8 cellular contexts compared by ENCODE assay signal in the genomic region with DNA sequence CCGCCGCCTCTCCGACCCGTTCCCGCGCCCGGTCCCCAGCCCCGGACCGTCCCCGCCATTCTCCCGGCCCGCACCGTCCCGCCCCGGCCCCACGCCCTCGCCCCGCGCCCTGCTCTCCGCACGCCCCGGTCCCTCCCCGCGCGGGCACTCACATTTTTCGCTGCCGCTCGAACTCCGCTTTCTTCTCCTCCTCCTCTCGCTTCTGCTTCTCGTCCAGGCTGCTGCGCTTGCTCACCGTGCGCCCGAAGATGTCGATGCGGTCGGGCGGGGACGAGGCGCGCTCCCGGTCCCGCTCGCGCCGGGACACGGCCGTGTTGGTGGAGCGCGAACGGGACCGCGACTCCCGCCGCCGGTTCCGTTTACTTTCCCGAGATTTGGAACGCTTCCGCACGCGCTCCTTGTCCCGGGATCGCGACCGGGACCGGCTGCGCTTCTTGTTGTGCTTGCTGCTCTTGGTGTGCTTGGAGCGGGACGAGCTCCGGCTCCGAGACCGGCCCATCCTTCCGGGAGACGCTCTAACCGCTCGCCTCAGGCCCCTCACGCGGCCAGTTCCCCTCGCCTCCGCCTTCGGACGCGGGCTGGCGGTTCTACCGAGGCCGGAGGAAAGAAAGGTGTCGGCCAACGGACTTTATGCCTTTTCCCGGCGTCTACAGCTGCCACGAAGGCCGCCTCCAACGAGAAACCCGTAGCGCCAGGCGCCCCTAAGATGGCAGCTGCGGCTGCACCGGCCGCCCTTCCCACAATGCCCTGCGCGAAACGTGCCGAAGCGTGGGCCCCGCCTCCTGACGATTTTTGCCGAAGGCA. TPM values are rescaled to one million over a fixed set of nuclear protein-coding genes. Genes with fewer than 3 reads are reported as not detected.
A peak's percentile ranks its signal among the peaks of the same experiment; 100 is the strongest.
DNase-seq lines count a peak whose midpoint lies in the region; TF ChIP-seq lines count a peak whose summit lies in the region.

A gene with protein sequence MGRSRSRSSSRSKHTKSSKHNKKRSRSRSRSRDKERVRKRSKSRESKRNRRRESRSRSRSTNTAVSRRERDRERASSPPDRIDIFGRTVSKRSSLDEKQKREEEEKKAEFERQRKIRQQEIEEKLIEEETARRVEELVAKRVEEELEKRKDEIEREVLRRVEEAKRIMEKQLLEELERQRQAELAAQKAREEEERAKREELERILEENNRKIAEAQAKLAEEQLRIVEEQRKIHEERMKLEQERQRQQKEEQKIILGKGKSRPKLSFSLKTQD (minus strand): TSS at position 717 of the 804 bp plus-strand sequence. CDS start 218 bp downstream, at position 499.

- H3K9me2 ChIP-seq in OCI-LY7 (ENCODE audit: insufficient read depth, low read length): no peaks in the 10 kb centered on the region

- intact Hi-C loops in Caco-2 (cut with micrococcal nuclease; ENCODE audit: unreplicated experiment) (loop anchor here (1.0 to 5.0 kb wide), 4 partner anchors 110 to 555 kb away; no protein-coding TSS in a partner anchor), OCI-LY7 (cut with micrococcal nuclease; ENCODE audit: unreplicated experiment) (loop anchor here (5.0 kb wide), 1 partner anchor 350 kb away; no protein-coding TSS in a partner anchor)

- no peaks in the 10 kb centered on the region for H3K27me3 ChIP-seq in Caco-2 (replicated peaks; ENCODE audit: control insufficient read depth, insufficient read depth, low read length)
- no peaks in the 10 kb centered on the region for H3K27me3 ChIP-seq in muscle layer of colon (ENCODE audit: control insufficient read depth in 1 of 2, insufficient read depth in 2 of 2, low read length in 2 of 2)

- POLR2A ChIA-PET in Caco-2 (lab: Charles Lee): interaction anchor here (0.6 to 0.7 kb wide), 2 partner anchors 53 to 550 kb away, joined by 3 to 4 read pairs; no protein-coding TSS in a partner anchor
- POLR2A ChIA-PET in OCI-LY7 (lab: Charles Lee): interaction anchor here (0.9 to 2.3 kb wide), 3 partner anchors 10 to 352 kb away, joined by 3 to 6 read pairs (median 5); no protein-coding TSS in a partner anchor

- H3K4me1 ChIP-seq in Caco-2 (peaks cover 41% of the 10 kb centered on the region), OCI-LY7 (ENCODE audit: insufficient read depth, low read length, poor library complexity, severe bottlenecking) (peaks cover 31% of the 10 kb centered on the region), muscle layer of colon (ENCODE audit: insufficient read depth, low read length) (peaks cover 34% of the 10 kb centered on the region)

- peak; percentile 97 for TF ChIP-seq POLR2A in erythroblast (IDR thresholded peaks at IDR 0.05; ENCODE audit: low read length)

- peaks cover 59% of the 10 kb centered on the region for H3K79me2 ChIP-seq in OCI-LY7 (ENCODE audit: insufficient read depth, low read depth, low read length)

- peak within 1 kb of the TSS; percentile 76; the same call in 1 of the 2 replicates for H2AFZ ChIP-seq in OCI-LY7 (ENCODE audit: low read length)

- peak within 1 kb of the TSS; percentile 95 for H3K27ac Mint-ChIP-seq in Caco-2 (ENCODE audit: unreplicated experiment)

- H3K9me3 ChIP-seq in Caco-2: no peaks in the 10 kb centered on the region
- no peaks in the 10 kb centered on the region; the same call in 1 of the 2 replicates for H3K9me3 ChIP-seq in OCI-LY7 (ENCODE audit: low read length)
- no peaks in the 10 kb centered on the region for H3K9me3 ChIP-seq in muscle layer of colon (ENCODE audit: low read length)

- peaks cover 22% of the 10 kb centered on the region for H3K36me3 Mint-ChIP-seq in Caco-2 (ENCODE audit: insufficient read depth, unreplicated experiment)

- CTCF ChIA-PET in Caco-2 (lab: Charles Lee): interaction anchor here (0.9 to 1.0 kb wide), 2 partner anchors 52 to 53 kb away, joined by 3 to 4 read pairs; no protein-coding TSS in a partner anchor
- CTCF ChIA-PET in OCI-LY7 (lab: Charles Lee; ENCODE audit: unreplicated experiment): no interaction called here

- DNase-seq in Caco-2: peak; percentile 93 to 97
- peak; percentile 93 for DNase-seq in GM20000 (ENCODE audit: low spot score)
- peak; percentile 41 for DNase-seq in HS-5 (ENCODE audit: low read depth)
- DNase-seq in OCI-LY7 (ENCODE audit: low spot score): peak; percentile 88
- DNase-seq in activated T-cell treated with anti-CD3 and anti-CD28 coated beads, Interleukin-2, amount 50 U/mL, for 1 hour: peak; percentile 99
- peak; percentile 92 to 95 for DNase-seq in erythroblast (lab: John Stamatoyannopoulos, UW)
- DNase-seq in stimulated activated CD8-positive, alpha-beta memory T cell treated with anti-CD3 and anti-CD28 coated beads, Interleukin-7, amount 100 ng/mL, for 4 hours (ENCODE audit: low read depth in 2 of 2): peak; percentile 91 to 92

- peak within 1 kb of the TSS; percentile 87 for H3K4me3 Mint-ChIP-seq in Caco-2 (ENCODE audit: unreplicated experiment)

- H3K36me3 ChIP-seq in Caco-2 (ENCODE audit: control insufficient read depth, insufficient read depth, low read length) (no peaks in the 10 kb centered on the region), OCI-LY7 (ENCODE audit: insufficient read depth, low read length) (peaks cover 19% of the 10 kb centered on the region), muscle layer of colon (ENCODE audit: insufficient read depth, low read length) (no peaks in the 10 kb centered on the region)

- peak within 1 kb of the TSS; percentile 99 for H3K4me2 ChIP-seq in OCI-LY7 (ENCODE audit: low read length)

- TF ChIP-seq CTCF in Caco-2 (IDR thresholded peaks at IDR 0.05; ENCODE audit: insufficient read depth in 1 of 2, low read depth in 1 of 2, low read length in 1 of 2, severe bottlenecking in 1 of 2, unreplicated experiment in 1 of 2) (no peak), GM20000 (IDR thresholded peaks at IDR 0.05; ENCODE audit: extremely low read depth, missing control alignments) (no peak), OCI-LY7 (conservative IDR thresholded peaks at IDR 0.05; ENCODE audit: low read length) (no peak)

- peak within 1 kb of the TSS; percentile 89 for H3K9ac ChIP-seq in muscle layer of colon (ENCODE audit: low read length)

- H3K27ac ChIP-seq in OCI-LY7 (ENCODE audit: low read depth, low read length, poor library complexity, severe bottlenecking): peak within 1 kb of the TSS; percentile 84
- H3K27ac ChIP-seq in muscle layer of colon (ENCODE audit: low read depth, low read length): peak within 1 kb of the TSS; percentile 95

- H4K20me1 ChIP-seq in OCI-LY7 (ENCODE audit: insufficient read depth, low read length): peaks cover 39% of the 10 kb centered on the region

- H3K4me3 ChIP-seq in Caco-2 (ENCODE audit: low read depth, low read length) (peak within 1 kb of the TSS; percentile 93), OCI-LY7 (ENCODE audit: low read depth, low read length, poor library complexity, severe bottlenecking) (peak within 1 kb of the TSS; percentile 88), muscle layer of colon (ENCODE audit: low read depth in 1 of 2, low read length in 2 of 2) (peak within 1 kb of the TSS; percentile 57 to 86)

- BruUV-seq in Caco-2 (replicated peaks; lab: Mats Ljungman, UMichigan) (TSS peak; percentile 23), OCI-LY7 (replicated peaks; lab: Mats Ljungman, UMichigan) (no TSS peak)

- H3K4me1 Mint-ChIP-seq in Caco-2 (ENCODE audit: low read depth, unreplicated experiment): peaks cover 16% of the 10 kb centered on the region

- H3K27me3 Mint-ChIP-seq in Caco-2 (ENCODE audit: insufficient read depth, unreplicated experiment): no peaks in the 10 kb centered on the region

- H3K9me3 Mint-ChIP-seq in Caco-2 (ENCODE audit: unreplicated experiment): no peaks in the 10 kb centered on the region

RNA-seq across cellular contexts. Expression of the gene that starts here (rescaled TPM):
- 127 and 137 TPM in 2 replicates for total RNA-seq in Caco-2 (2022)
- 71.9 and 89.1 TPM in 2 replicates for total RNA-seq in OCI-LY7 (2014; rRNA removed; shearing (Covaris generic))
- 71.6 and 87.7 TPM in 2 replicates for total RNA-seq in OCI-LY7 (2022)

Comparison
In these comparisons a context has a peak if more than half of its experiments do, and no peak if none do; other contexts are left out.
1. Peak in every context shown above with its lines: DNase-seq, H3K4me3 ChIP-seq and H3K27ac ChIP-seq.
2. DNase-seq: peak in every context shown above with its lines; median percentile 99 in activated T-cell treated with anti-CD3 and anti-CD28 coated beads, Interleukin-2, amount 50 U/mL, for 1 hour; 95 in Caco-2; 94 in erythroblast; 93 in GM20000; 92 in stimulated activated CD8-positive, alpha-beta memory T cell treated with anti-CD3 and anti-CD28 coated beads, Interleukin-7, amount 100 ng/mL, for 4 hours; 88 in OCI-LY7; 41 in HS-5.